ENCODE assay signal across 15 cellular contexts in genomic region chr1:115278241-115278640, GRCh38. TPM values are rescaled to one million over a fixed set of nuclear protein-coding genes. Genes with fewer than 3 reads are reported as not detected.
A peak's percentile ranks its signal among the peaks of the same experiment; 100 is the strongest.
DNase-seq lines count a peak whose midpoint lies in the region; ATAC-seq and TF ChIP-seq lines count a peak whose summit lies in the region.
"Had no signal": no experiment of that assay in that cellular context is flagged by ENCODE, and none has a peak within 500 bp of the region (broad histone marks: within the 10 kb centered on the region; RNA-seq: fewer than 3 reads in every experiment).

No MANE protein-coding gene starts in this region.

- H3K9me3 Mint-ChIP-seq in stimulated activated effector memory CD8-positive, alpha-beta T cell treated with anti-CD3 and anti-CD28 coated beads, Interleukin-12 subunit alpha, Interleukin-12 subunit beta, amount 100 ng/mL, for 72 hours = peaks cover 5% of the 10 kb centered on the region

- no peak overlapping the region for H3K4me3 Mint-ChIP-seq in stimulated activated effector memory CD8-positive, alpha-beta T cell treated with anti-CD3 and anti-CD28 coated beads, Interleukin-12 subunit alpha, Interleukin-12 subunit beta, amount 100 ng/mL, for 72 hours
- H3K4me3 Mint-ChIP-seq: B cell; CD8-positive, alpha-beta T cell; H9 had no signal

- TF ChIP-seq CTCF in left ventricle myocardium inferior (IDR thresholded peaks at IDR 0.05; ENCODE audit: borderline replicate concordance) (no peak), fibroblast of villous mesenchyme (IDR thresholded peaks at IDR 0.05; ENCODE audit: insufficient read depth, low read depth, low read length) (no peak), uterus (IDR thresholded peaks at IDR 0.05) (no peak)

- no peak overlapping the region for H3K4me3 ChIP-seq in left ventricle myocardium inferior
- H3K4me3 ChIP-seq in fibroblast of villous mesenchyme (ENCODE audit: low read depth, low read length) = no peak overlapping the region
- no peak overlapping the region for H3K4me3 ChIP-seq in uterus
- H3K4me3 ChIP-seq: BLaER1 treated with 17β-estradiol and CSF1 and Interleukin-3, amounts not matched to agents 10 nM and 100 nM had no signal

- H3K9me3 ChIP-seq in left ventricle myocardium inferior (replicated peaks) = peaks cover 14% of the 10 kb centered on the region
- H3K9me3 ChIP-seq in uterus = no peaks in the 10 kb centered on the region

- H3K27ac ChIP-seq in left ventricle myocardium inferior (replicated peaks) (peak overlapping the region; percentile 6), uterus (peak overlapping the region; percentile 93 to 94)
- H3K27ac ChIP-seq: BLaER1 treated with 17β-estradiol and CSF1 and Interleukin-3, amounts not matched to agents 10 nM and 100 nM; HL-60 had no signal

- no peak overlapping the region for H3K27ac Mint-ChIP-seq in stimulated activated effector memory CD8-positive, alpha-beta T cell treated with anti-CD3 and anti-CD28 coated beads, Interleukin-12 subunit alpha, Interleukin-12 subunit beta, amount 100 ng/mL, for 72 hours
- H3K27ac Mint-ChIP-seq: B cell; CD8-positive, alpha-beta T cell; H9 had no signal

- H3K27me3 ChIP-seq in left ventricle myocardium inferior (ENCODE audit: low read depth) (no peaks in the 10 kb centered on the region), uterus (no peaks in the 10 kb centered on the region)
- H3K27me3 ChIP-seq: BLaER1 treated with 17β-estradiol and CSF1 and Interleukin-3, amounts not matched to agents 10 nM and 100 nM had no signal

- no peak for TF ChIP-seq POLR2A in uterus (IDR thresholded peaks at IDR 0.05)

- no peaks in the 10 kb centered on the region for H3K36me3 Mint-ChIP-seq in stimulated activated effector memory CD8-positive, alpha-beta T cell treated with anti-CD3 and anti-CD28 coated beads, Interleukin-12 subunit alpha, Interleukin-12 subunit beta, amount 100 ng/mL, for 72 hours
- H3K36me3 Mint-ChIP-seq: CD8-positive, alpha-beta T cell had no signal

- DNase-seq in left ventricle myocardium inferior = no peak
- no peak for DNase-seq in Right ventricle myocardium superior
- peak; percentile 53 for DNase-seq in fibroblast of villous mesenchyme (ENCODE audit: low read depth)
- DNase-seq in uterus = no peak
- DNase-seq in posterior cingulate gyrus = no peak
- no peak for DNase-seq in stimulated activated effector memory CD8-positive, alpha-beta T cell treated with anti-CD3 and anti-CD28 coated beads, Interleukin-12 subunit alpha, Interleukin-12 subunit beta, amount 100 ng/mL, for 72 hours (ENCODE audit: low spot score in 2 of 2)
- no peak for DNase-seq in NCI-H146 treated with DMSO at 0.1 percent for 48 hours (lab: John Stamatoyannopoulos, UW; ENCODE audit: unreplicated experiment)
- DNase-seq: 8988T; Calu3; CD8-positive, alpha-beta T cell; H9 had no signal

- H3K4me1 ChIP-seq in left ventricle myocardium inferior (peaks cover 11% of the 10 kb centered on the region), uterus (peaks cover 5 to 8% of the 10 kb centered on the region in 2 donors)

- intact Hi-C loops in left ventricle myocardium inferior (cut with micrococcal nuclease) (loop anchor here (10.0 kb wide), 1 partner anchor 133 kb away; no protein-coding TSS in a partner anchor), Right ventricle myocardium superior (cut with DNase I) (loop anchor here (10.0 kb wide), 1 partner anchor 187 kb away; no protein-coding TSS in a partner anchor), uterus (cut with DNase I; ENCODE audit: low total_unique reads) (no loop called here), posterior cingulate gyrus (cut with DNase I) (no loop called here)

- ATAC-seq in Right ventricle myocardium superior (ENCODE audit: poor library complexity) = no peak
- ATAC-seq in stimulated activated effector memory CD8-positive, alpha-beta T cell treated with anti-CD3 and anti-CD28 coated beads, Interleukin-12 subunit alpha, Interleukin-12 subunit beta, amount 100 ng/mL, for 72 hours = no peak
- ATAC-seq: CD8-positive, alpha-beta T cell had no signal

- H3K4me1 Mint-ChIP-seq in stimulated activated effector memory CD8-positive, alpha-beta T cell treated with anti-CD3 and anti-CD28 coated beads, Interleukin-12 subunit alpha, Interleukin-12 subunit beta, amount 100 ng/mL, for 72 hours = no peaks in the 10 kb centered on the region
- H3K4me1 Mint-ChIP-seq: B cell, H9 had no signal

- H3K36me3 ChIP-seq in left ventricle myocardium inferior (no peaks in the 10 kb centered on the region), uterus (no peaks in the 10 kb centered on the region)
- H3K36me3 ChIP-seq: BLaER1 treated with 17β-estradiol and CSF1 and Interleukin-3, amounts not matched to agents 10 nM and 100 nM had no signal

RNA-seq across cellular contexts. Expression of gene NGF, which starts 59.8 kb away (rescaled TPM):
- total RNA-seq in left ventricle myocardium inferior (5.3 TPM), Right ventricle myocardium superior (4.0 TPM), fibroblast of villous mesenchyme (0.86 and 1.6 TPM in 2 replicates), uterus (10 to 100 TPM in 3 of 4 donors, 1 to 10 TPM in 1; 1.3 to 21.4 (median 13.5) TPM)
- total RNA-seq: B cell; Calu3; CD8-positive, alpha-beta T cell; H1 had no signal

Comparison
In these comparisons a context has a peak if more than half of its experiments do, and no peak if none do; other contexts are left out.
1. intact Hi-C loops: an anchor here in left ventricle myocardium inferior (10.0 kb wide) and Right ventricle myocardium superior (10.0 kb wide); none called in uterus and posterior cingulate gyrus.